Comparison of ENCODE assay signal across 14 cellular contexts in genomic region chr17:59149841-59150511, GRCh38. TPM values are rescaled to one million over a fixed set of nuclear protein-coding genes. Genes with fewer than 3 reads are reported as not detected.
DNase-seq lines count a peak whose midpoint lies in the region; ATAC-seq and TF ChIP-seq lines count a peak whose summit lies in the region.
"Had no signal": no experiment of that assay in that cellular context is flagged by ENCODE, and none has a peak within 500 bp of the region (broad histone marks: within the 10 kb centered on the region; RNA-seq: fewer than 3 reads in every experiment).

No MANE protein-coding gene starts in this region.

- H3K4me3 ChIP-seq in CD4-positive, alpha-beta memory T cell (ENCODE audit: low read length in 2 of 2): no peak overlapping the region
- H3K4me3 ChIP-seq in fibroblast of mammary gland (ENCODE audit: control insufficient read depth, low read depth, low read length): no peak overlapping the region
- H3K4me3 ChIP-seq: skin epidermis had no signal

- H3K4me3 Mint-ChIP-seq in CD4-positive, alpha-beta memory T cell: peak overlapping the region in 2 of 8 donors; percentile 30 to 53
- H3K4me3 Mint-ChIP-seq in WTC11: no peak overlapping the region

- H3K36me3 ChIP-seq in CD4-positive, alpha-beta memory T cell (ENCODE audit: insufficient read depth, low read length): no peaks in the 10 kb centered on the region

- DNase-seq in CD4-positive, alpha-beta memory T cell: no peak
- DNase-seq in HT1080 (ENCODE audit: low read depth) (peak; percentile 12), WTC11 (ENCODE audit: low spot score) (no peak), fibroblast of mammary gland (ENCODE audit: low read depth) (peak; percentile 36), C1 segment of cervical spinal cord (lab: John Stamatoyannopoulos, UW) (no peak)
- DNase-seq: Caco-2, foreskin melanocyte, NCI-H69, substantia nigra had no signal

- no peaks in the 10 kb centered on the region for H3K9me3 ChIP-seq in CD4-positive, alpha-beta memory T cell (ENCODE audit: control insufficient read depth in 1 of 2, low read length in 2 of 2)
- H3K9me3 ChIP-seq: Caco-2 had no signal

- no peaks in the 10 kb centered on the region for H3K27me3 ChIP-seq in CD4-positive, alpha-beta memory T cell (ENCODE audit: insufficient read depth, low read length)

- H3K27me3 Mint-ChIP-seq in CD4-positive, alpha-beta memory T cell: no peaks in the 10 kb centered on the region
- H3K27me3 Mint-ChIP-seq in WTC11 (ENCODE audit: low read depth): no peaks in the 10 kb centered on the region
- H3K27me3 Mint-ChIP-seq: IgD-negative memory B cell had no signal

- H3K9me3 Mint-ChIP-seq in CD4-positive, alpha-beta memory T cell: no peaks in the 10 kb centered on the region
- H3K9me3 Mint-ChIP-seq in WTC11: no peaks in the 10 kb centered on the region
- H3K9me3 Mint-ChIP-seq: IgD-negative memory B cell had no signal

- H3K4me1 Mint-ChIP-seq in CD4-positive, alpha-beta memory T cell: peaks cover 30 to 58% (median 35%) of the 10 kb centered on the region in 4 donors
- H3K4me1 Mint-ChIP-seq in WTC11: peaks cover 32% of the 10 kb centered on the region

- peaks cover 0 to 4% of the 10 kb centered on the region in 2 donors for H3K36me3 Mint-ChIP-seq in CD4-positive, alpha-beta memory T cell
- H3K36me3 Mint-ChIP-seq in WTC11: peaks cover 9% of the 10 kb centered on the region; the same call in 1 of the 2 replicates
- H3K36me3 Mint-ChIP-seq: IgD-negative memory B cell had no signal

- CTCF ChIA-PET in CD4-positive, alpha-beta memory T cell (lab: Charles Lee; ENCODE audit: partially characterized antibody): interaction anchor here (0.6 to 0.7 kb wide), 2 partner anchors 25 to 120 kb away, joined by 3 read pairs; no protein-coding TSS in a partner anchor
- CTCF ChIA-PET in WTC11 (lab: Charles Lee): no interaction called here

- peak overlapping the region in 4 of 7 donors; percentile 17 to 70 (median 18) for H3K27ac Mint-ChIP-seq in CD4-positive, alpha-beta memory T cell
- no peak overlapping the region for H3K27ac Mint-ChIP-seq in WTC11

- intact Hi-C loops in CD4-positive, alpha-beta memory T cell (cut with micrococcal nuclease): no loop called here

- H3K4me1 ChIP-seq in CD4-positive, alpha-beta memory T cell (ENCODE audit: insufficient read depth, low read length): peaks cover 58% of the 10 kb centered on the region

- TF ChIP-seq CTCF in WTC11 (IDR thresholded peaks at IDR 0.05) (no peak), fibroblast of mammary gland (conservative IDR thresholded peaks at IDR 0.05; ENCODE audit: control insufficient read depth, insufficient read depth, low read depth, low read length) (no peak)

- H3K27ac ChIP-seq in CD4-positive, alpha-beta memory T cell (ENCODE audit: low read depth, low read length): no peak overlapping the region

- POLR2A ChIA-PET in CD4-positive, alpha-beta memory T cell (lab: Charles Lee; ENCODE audit: partially characterized antibody): interaction anchor here (1.4 kb wide), 1 partner anchor 43 kb away, joined by 3 read pairs; the partner anchor contains the start of gene TRIM37
- POLR2A ChIA-PET in WTC11 (lab: Charles Lee): interaction anchor here (0.5 kb wide), 1 partner anchor 284 kb away, joined by 5 read pairs; no protein-coding TSS in a partner anchor

- no peak for ATAC-seq in WTC11
- no peak for ATAC-seq in HG03457 (IDR thresholded peaks at IDR 0.05; ENCODE audit: unreplicated experiment)
- ATAC-seq in HG03378 (IDR thresholded peaks at IDR 0.05; ENCODE audit: unreplicated experiment): no peak
- ATAC-seq in GM18909 (IDR thresholded peaks at IDR 0.05; ENCODE audit: poor library complexity, unreplicated experiment): no peak

TF ChIP-seq in WTC11, 78 proteins besides CTCF, POLR2A, EP300 and RAD21:
- 0 out of 2 replicates have a peak, but pooled peaks have one; percentile 12 for TF ChIP-seq ZNF121 (CRISPR knock-in tag; IDR thresholded peaks at IDR 0.05)
- TF ChIP-seq, protein P1, sequence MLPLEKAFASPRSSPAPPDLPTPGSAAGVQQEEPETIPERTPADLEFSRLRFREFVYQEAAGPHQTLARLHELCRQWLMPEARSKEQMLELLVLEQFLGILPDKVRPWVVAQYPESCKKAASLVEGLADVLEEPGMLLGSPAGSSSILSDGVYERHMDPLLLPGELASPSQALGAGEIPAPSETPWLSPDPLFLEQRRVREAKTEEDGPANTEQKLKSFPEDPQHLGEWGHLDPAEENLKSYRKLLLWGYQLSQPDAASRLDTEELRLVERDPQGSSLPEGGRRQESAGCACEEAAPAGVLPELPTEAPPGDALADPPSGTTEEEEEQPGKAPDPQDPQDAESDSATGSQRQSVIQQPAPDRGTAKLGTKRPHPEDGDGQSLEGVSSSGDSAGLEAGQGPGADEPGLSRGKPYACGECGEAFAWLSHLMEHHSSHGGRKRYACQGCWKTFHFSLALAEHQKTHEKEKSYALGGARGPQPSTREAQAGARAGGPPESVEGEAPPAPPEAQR (CRISPR knock-in tag; IDR thresholded peaks at IDR 0.05): no peak

RNA-seq across cellular contexts. Expression of gene SKA2, which starts 5.0 kb away (rescaled TPM):
- 10 to 100 TPM; 19.6 to 21.9 TPM for total RNA-seq in CD4-positive, alpha-beta memory T cell
- polyA plus RNA-seq in CD4-positive, alpha-beta memory T cell: 10 to 100 TPM; 36.4 to 43.1 TPM
- total RNA-seq in HT1080 (2014; rRNA removed; shearing (Covaris generic)): 109 and 123 TPM in 2 replicates
- polyA plus RNA-seq in HT1080 (2015; cell fraction: cytosol; rRNA removed): 94.2 and 132 TPM in 2 replicates
- 23.2 and 26.9 TPM in 2 replicates for polyA plus RNA-seq in HT1080 (2015; cell fraction: nucleus; rRNA removed)
- 80.0 to 91.6 TPM (median 81.8 TPM) in 3 replicates for total RNA-seq in WTC11 (2021)

RNA-seq across cellular contexts. Expression of gene PRR11, which starts 5.6 kb away (rescaled TPM):
- total RNA-seq in CD4-positive, alpha-beta memory T cell: 1 to 10 TPM in 1 of 2 experiments, under 1 TPM in 1; 0.93 to 2.1 TPM
- under 1 TPM; 0.37 to 0.61 TPM for polyA plus RNA-seq in CD4-positive, alpha-beta memory T cell
- 28.2 and 44.1 TPM in 2 replicates for total RNA-seq in HT1080 (2014; rRNA removed; shearing (Covaris generic))
- polyA plus RNA-seq in HT1080 (2015; cell fraction: cytosol; rRNA removed): 107 and 118 TPM in 2 replicates
- polyA plus RNA-seq in HT1080 (2015; cell fraction: nucleus; rRNA removed): 46.4 and 52.0 TPM in 2 replicates
- total RNA-seq in WTC11 (2021): 70.3 to 90.4 TPM (median 70.5 TPM) in 3 replicates

RNA-seq across cellular contexts. Expression of gene TRIM37, which starts 43.3 kb away (rescaled TPM):
- 10 to 100 TPM; 20.7 to 25.0 TPM for total RNA-seq in CD4-positive, alpha-beta memory T cell
- polyA plus RNA-seq in CD4-positive, alpha-beta memory T cell: 10 to 100 TPM in 1 of 2 donors, 1 to 10 TPM in 1; 9.6 to 10.6 TPM
- 23.4 and 28.2 TPM in 2 replicates for total RNA-seq in HT1080 (2014; rRNA removed; shearing (Covaris generic))
- 23.1 and 24.4 TPM in 2 replicates for polyA plus RNA-seq in HT1080 (2015; cell fraction: cytosol; rRNA removed)
- polyA plus RNA-seq in HT1080 (2015; cell fraction: nucleus; rRNA removed): 20.8 and 22.4 TPM in 2 replicates
- 62.3 to 67.2 TPM (median 65.1 TPM) in 3 replicates for total RNA-seq in WTC11 (2021)

RNA-seq across cellular contexts. Expression of gene SMG8, which starts 59.9 kb away (rescaled TPM):
- 10 to 100 TPM; 18.6 to 19.3 TPM for total RNA-seq in CD4-positive, alpha-beta memory T cell
- 10 to 100 TPM; 15.9 to 16.8 TPM for polyA plus RNA-seq in CD4-positive, alpha-beta memory T cell
- 22.1 and 22.2 TPM in 2 replicates for total RNA-seq in HT1080 (2014; rRNA removed; shearing (Covaris generic))
- polyA plus RNA-seq in HT1080 (2015; cell fraction: cytosol; rRNA removed): 11.6 and 13.0 TPM in 2 replicates
- 30.2 and 32.5 TPM in 2 replicates for polyA plus RNA-seq in HT1080 (2015; cell fraction: nucleus; rRNA removed)
- 16.2 to 18.7 TPM (median 18.5 TPM) in 3 replicates for total RNA-seq in WTC11 (2021)

Comparison
In these comparisons a context has a peak if more than half of its experiments do, and no peak if none do; other contexts are left out.
1. DNase-seq: peak in HT1080 (single experiment) and fibroblast of mammary gland (single experiment); none in CD4-positive, alpha-beta memory T cell (0 of 5), WTC11 (single experiment) and C1 segment of cervical spinal cord (0 of 14).